36 cellular contexts compared by ENCODE assay signal in the genomic region with DNA sequence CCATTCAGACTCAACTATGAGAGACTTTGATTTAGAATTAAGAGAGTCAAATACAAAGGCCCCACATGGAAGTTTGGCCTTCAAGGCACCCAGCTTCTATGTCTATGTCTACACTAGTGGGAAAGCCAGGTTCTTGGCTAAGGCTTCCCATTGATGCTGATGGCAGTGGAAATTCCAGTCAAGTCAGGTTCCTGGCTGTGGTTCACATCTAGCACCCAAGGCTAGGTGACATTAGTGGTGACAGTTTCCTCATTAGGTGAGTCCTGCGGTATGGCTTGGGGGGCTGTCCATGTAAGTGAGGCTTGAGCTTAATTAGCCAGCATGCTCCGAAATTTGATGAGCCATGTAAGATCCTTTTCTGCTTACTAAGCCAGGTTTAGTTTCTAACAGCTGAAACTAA.
"Had no signal": no experiment of that assay in that cellular context is flagged by ENCODE, and none has a peak within 500 bp of the region (broad histone marks: within the 10 kb centered on the region; RNA-seq: fewer than 3 reads in every experiment).

No MANE protein-coding gene starts in this region.

- H3K27me3 Mint-ChIP-seq: activated B cell treated with CpG ODN at 0.5 μM for 24 hours; activated CD4-positive, alpha-beta memory T cell treated with anti-CD3 and anti-CD28 coated beads for 36 hours; activated CD4-positive, alpha-beta T cell treated with anti-CD3 and anti-CD28 coated beads, Interleukin-2, amount 10 ng/mL, durations not matched to agents 24 days and 14 days; activated CD8-positive, alpha-beta T cell treated with anti-CD3 and anti-CD28 coated beads for 36 hours; central memory CD8-positive, alpha-beta T cell had no signal

- H3K27me3 ChIP-seq: adrenal gland, body of pancreas, brain microvascular endothelial cell, cardiac muscle cell had no signal

- DNase-seq: activated B cell treated with CpG ODN at 0.5 μM for 24 hours; activated CD4-positive, alpha-beta memory T cell treated with anti-CD3 and anti-CD28 coated beads for 36 hours; activated CD4-positive, alpha-beta T cell treated with anti-CD3 and anti-CD28 coated beads for 4 hours; activated CD4-positive, alpha-beta T cell treated with anti-CD3 and anti-CD28 coated beads, Interleukin-2, amount 10 ng/mL, durations not matched to agents 24 days and 14 days; activated CD4-positive, alpha-beta T cell treated with anti-CD3 and anti-CD28 coated beads, Interleukin-2, amount 50 U/mL, for 1 hour; activated CD4-positive, alpha-beta T cell treated with anti-CD3 and anti-CD28 coated beads, Interleukin-2, amount 50 U/mL, for 4 hours; activated CD4-positive, CD25-positive, alpha-beta regulatory T cell treated with anti-CD3 and anti-CD28 coated beads, Interleukin-2, amount 50 U/mL, for 72 hours; activated CD8-positive, alpha-beta memory T cell treated with anti-CD3 and anti-CD28 coated beads, Interleukin-2, amount 50 U/mL, for 4 hours; activated CD8-positive, alpha-beta T cell treated with anti-CD3 and anti-CD28 coated beads for 36 hours; activated effector memory CD4-positive, alpha-beta T cell treated with anti-CD3 and anti-CD28 coated beads, Interleukin-2, amount 50 U/mL, for 16 hours; activated gamma-delta T cell treated with Interleukin-2 at 50 U/mL for 16 hours; activated naive CD4-positive, alpha-beta T cell; activated naive CD4-positive, alpha-beta T cell treated with anti-CD3 and anti-CD28 coated beads for 36 hours; activated naive CD4-positive, alpha-beta T cell treated with anti-CD3 and anti-CD28 coated beads, Interleukin-2, amount 50 U/mL, for 16 hours; activated naive CD8-positive, alpha-beta T cell treated with anti-CD3 and anti-CD28 coated beads for 36 hours; activated T-cell treated with anti-CD3 and anti-CD28 coated beads for 4 hours; activated T-cell treated with anti-CD3 and anti-CD28 coated beads, Interleukin-2, amount 50 U/mL, for 1 hour; activated T-cell treated with anti-CD3 and anti-CD28 coated beads, Interleukin-2, amount 50 U/mL, for 4 hours; activated T-cell treated with anti-CD3 and anti-CD28 coated beads, Interleukin-2, amount 50 U/mL, for 72 hours; adrenal gland; amniotic stem cell; aorta; body of pancreas; brain microvascular endothelial cell; caudate nucleus; cerebellar nuclear complex; T-helper 2 cell; T-helper 9 cell had no signal

- H3K4me3 ChIP-seq: adrenal gland, body of pancreas, cardiac muscle cell had no signal

- H3K36me3 ChIP-seq: adrenal gland, brain microvascular endothelial cell, cardiac muscle cell had no signal

- H3K27ac ChIP-seq: adrenal gland, body of pancreas, brain microvascular endothelial cell, cardiac muscle cell, VCaP had no signal

- H3K4me1 ChIP-seq: adrenal gland, body of pancreas had no signal

- H3K4me3 Mint-ChIP-seq: activated B cell treated with CpG ODN at 0.5 μM for 24 hours; activated CD4-positive, alpha-beta memory T cell treated with anti-CD3 and anti-CD28 coated beads for 36 hours; activated CD4-positive, alpha-beta T cell treated with anti-CD3 and anti-CD28 coated beads, Interleukin-2, amount 10 ng/mL, durations not matched to agents 24 days and 14 days; activated CD8-positive, alpha-beta T cell treated with anti-CD3 and anti-CD28 coated beads for 36 hours; activated naive CD4-positive, alpha-beta T cell treated with anti-CD3 and anti-CD28 coated beads for 36 hours; activated naive CD8-positive, alpha-beta T cell treated with anti-CD3 and anti-CD28 coated beads for 36 hours; activated T-cell treated with anti-CD3 and anti-CD28 coated beads, Interleukin-2, amount 50 U/mL, for 4 hours; activated T-cell treated with anti-CD3 and anti-CD28 coated beads, Interleukin-2, amount 50 U/mL, for 72 hours; activated T-helper 1 cell treated with anti-CD3 and anti-CD28 coated beads, Interleukin-12 subunit alpha, Interleukin-12 subunit beta, Interleukin-2, Interleukin-4 antibody, amounts not matched to agents 30 ng/mL and 10 ng/mL and 1 ng/mL, durations not matched to agents 14 hours and 24 hours and 36 hours; activated T-helper 17 cell treated with anti-CD3 and anti-CD28 coated beads, Interleukin-2, amount 50 U/mL, for 72 hours; central memory CD8-positive, alpha-beta T cell; T-helper 1 cell treated with Interleukin-12 subunit alpha and Interleukin-12 subunit beta and Interleukin-4 antibody, amounts not matched to agents 30 μg/mL and 1 μg/mL, for 36 hours; T-helper 2 cell treated with Interferon-gamma antibody and Interleukin-4, amounts not matched to agents 5 μg/mL and 100 μg/mL, for 36 hours had no signal

- H3K4me1 Mint-ChIP-seq: activated B cell treated with CpG ODN at 0.5 μM for 24 hours; activated CD4-positive, alpha-beta T cell treated with anti-CD3 and anti-CD28 coated beads, Interleukin-2, amount 10 ng/mL, durations not matched to agents 24 days and 14 days; activated naive CD8-positive, alpha-beta T cell treated with anti-CD3 and anti-CD28 coated beads for 36 hours; activated T-helper 17 cell treated with anti-CD3 and anti-CD28 coated beads, Interleukin-2, amount 50 U/mL, for 72 hours; central memory CD8-positive, alpha-beta T cell had no signal

- H3K27ac Mint-ChIP-seq: activated B cell treated with CpG ODN at 0.5 μM for 24 hours; activated CD4-positive, alpha-beta memory T cell treated with anti-CD3 and anti-CD28 coated beads for 36 hours; activated CD4-positive, alpha-beta T cell treated with anti-CD3 and anti-CD28 coated beads, Interleukin-2, amount 10 ng/mL, durations not matched to agents 24 days and 14 days; activated CD8-positive, alpha-beta T cell treated with anti-CD3 and anti-CD28 coated beads for 36 hours; activated naive CD4-positive, alpha-beta T cell treated with anti-CD3 and anti-CD28 coated beads for 36 hours; activated naive CD4-positive, alpha-beta T cell treated with anti-CD3 and anti-CD28 coated beads, Interleukin-2, amount 50 U/mL, for 72 hours; activated naive CD8-positive, alpha-beta T cell treated with anti-CD3 and anti-CD28 coated beads for 36 hours; activated T-cell treated with anti-CD3 and anti-CD28 coated beads, Interleukin-2, amount 50 U/mL, for 72 hours; activated T-helper 1 cell treated with anti-CD3 and anti-CD28 coated beads, Interleukin-12 subunit alpha, Interleukin-12 subunit beta, Interleukin-2, Interleukin-4 antibody, amounts not matched to agents 30 ng/mL and 10 ng/mL and 1 ng/mL, durations not matched to agents 14 hours and 24 hours and 36 hours; activated T-helper 17 cell treated with anti-CD3 and anti-CD28 coated beads, Interleukin-2, amount 50 U/mL, for 72 hours; T-helper 1 cell treated with Interleukin-12 subunit alpha and Interleukin-12 subunit beta and Interleukin-4 antibody, amounts not matched to agents 30 μg/mL and 1 μg/mL, for 36 hours; T-helper 2 cell treated with Interferon-gamma antibody and Interleukin-4, amounts not matched to agents 5 μg/mL and 100 μg/mL, for 36 hours had no signal

- H3K9me3 ChIP-seq: adrenal gland, body of pancreas had no signal

- H3K36me3 Mint-ChIP-seq: activated CD4-positive, alpha-beta memory T cell treated with anti-CD3 and anti-CD28 coated beads for 36 hours; activated naive CD4-positive, alpha-beta T cell treated with anti-CD3 and anti-CD28 coated beads, Interleukin-2, amount 50 U/mL, for 72 hours; activated naive CD8-positive, alpha-beta T cell treated with anti-CD3 and anti-CD28 coated beads for 36 hours had no signal

- H3K9me3 Mint-ChIP-seq: activated CD4-positive, alpha-beta memory T cell treated with anti-CD3 and anti-CD28 coated beads for 36 hours; activated CD4-positive, alpha-beta T cell treated with anti-CD3 and anti-CD28 coated beads, Interleukin-2, amount 10 ng/mL, durations not matched to agents 24 days and 14 days; activated CD8-positive, alpha-beta T cell treated with anti-CD3 and anti-CD28 coated beads for 36 hours; activated naive CD4-positive, alpha-beta T cell treated with anti-CD3 and anti-CD28 coated beads for 36 hours; activated T-cell treated with anti-CD3 and anti-CD28 coated beads, Interleukin-2, amount 50 U/mL, for 4 hours; activated T-helper 1 cell treated with anti-CD3 and anti-CD28 coated beads, Interleukin-12 subunit alpha, Interleukin-12 subunit beta, Interleukin-2, Interleukin-4 antibody, amounts not matched to agents 30 ng/mL and 10 ng/mL and 1 ng/mL, durations not matched to agents 14 hours and 24 hours and 36 hours; activated T-helper 17 cell treated with anti-CD3 and anti-CD28 coated beads, Interleukin-2, amount 50 U/mL, for 72 hours; T-helper 1 cell treated with Interleukin-12 subunit alpha and Interleukin-12 subunit beta and Interleukin-4 antibody, amounts not matched to agents 30 μg/mL and 1 μg/mL, for 36 hours; T-helper 2 cell treated with Interferon-gamma antibody and Interleukin-4, amounts not matched to agents 5 μg/mL and 100 μg/mL, for 36 hours had no signal
